Comparison of ENCODE assay signal across 24 cellular contexts in the genomic region with DNA sequence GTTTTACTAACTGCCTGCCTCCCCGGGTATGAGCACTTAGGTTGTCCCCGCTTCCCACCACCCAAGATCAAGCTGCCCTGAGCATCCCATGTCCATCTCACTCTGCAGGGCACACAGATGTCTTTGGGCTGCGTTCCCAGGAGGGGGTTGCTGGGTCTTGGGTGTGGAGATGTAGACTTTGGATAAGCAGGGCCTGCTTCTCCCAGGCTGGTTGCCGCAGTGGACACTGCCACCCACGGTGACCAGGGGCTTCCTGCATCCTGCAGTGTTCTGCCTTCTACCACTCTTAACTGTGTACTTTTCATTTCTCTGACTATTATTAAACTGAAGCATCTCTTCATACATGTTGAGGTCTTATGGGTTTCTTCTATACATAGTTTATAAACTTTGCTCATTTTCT.
"Had no signal": no experiment of that assay in that cellular context is flagged by ENCODE, and none has a peak within 500 bp of the region (broad histone marks: within the 10 kb centered on the region; RNA-seq: fewer than 3 reads in every experiment).

No MANE protein-coding gene starts in this region.

- H3K9me3 Mint-ChIP-seq: memory B cell; natural killer cell treated with Interleukin-12 subunit alpha and Interleukin-12 subunit beta and Interleukin-15 and Interleukin-18, amount 100 ng/mL, for 72 hours; stimulated activated effector memory CD8-positive, alpha-beta T cell treated with anti-CD3 and anti-CD28 coated beads, Interleukin-12 subunit alpha, Interleukin-12 subunit beta, amount 100 ng/mL, for 72 hours had no signal

- H2AFZ ChIP-seq: hepatocyte, parathyroid adenoma had no signal

- H3K27me3 Mint-ChIP-seq: memory B cell had no signal

- H3K27me3 ChIP-seq: colonic mucosa, esophagus squamous epithelium, gastroesophageal sphincter, hepatocyte, right lobe of liver, testis, tibial nerve had no signal

- H3K4me3 Mint-ChIP-seq: memory B cell; natural killer cell treated with Interleukin-12 subunit alpha and Interleukin-12 subunit beta and Interleukin-15 and Interleukin-18, amount 100 ng/mL, for 72 hours; stimulated activated effector memory CD8-positive, alpha-beta T cell treated with anti-CD3 and anti-CD28 coated beads, Interleukin-12 subunit alpha, Interleukin-12 subunit beta, amount 100 ng/mL, for 72 hours had no signal

- H3K27ac Mint-ChIP-seq: memory B cell; natural killer cell treated with Interleukin-12 subunit alpha and Interleukin-12 subunit beta and Interleukin-15 and Interleukin-18, amount 100 ng/mL, for 72 hours; stimulated activated effector memory CD8-positive, alpha-beta T cell treated with anti-CD3 and anti-CD28 coated beads, Interleukin-12 subunit alpha, Interleukin-12 subunit beta, amount 100 ng/mL, for 72 hours had no signal

- H3K79me2 ChIP-seq: parathyroid adenoma had no signal

- H3K27ac ChIP-seq: colonic mucosa, epithelial cell of prostate, esophagus squamous epithelium, gastroesophageal sphincter, hepatocyte, left ventricle myocardium inferior, lower lobe of right lung, parathyroid adenoma, psoas muscle, right lobe of liver, testis, tibial nerve had no signal

- DNase-seq: cerebellar nuclear complex; colonic mucosa; effector CD8-positive, alpha-beta T cell; esophagus squamous epithelium; foreskin fibroblast; kidney; left cardiac atrium; left ventricle myocardium inferior; lower lobe of right lung; psoas muscle; retina; right lobe of liver; stimulated activated CD4-positive, alpha-beta T cell treated with anti-CD3 and anti-CD28 coated beads, Interleukin-4, amount 100 ng/mL, for 1 hour; stimulated activated CD8-positive, alpha-beta memory T cell treated with anti-CD3 and anti-CD28 coated beads, Interleukin-4, amount 100 ng/mL, for 48 hours; stimulated activated naive CD8-positive, alpha-beta T cell treated with anti-CD3 and anti-CD28 coated beads, Interleukin-15, Interleukin-2, amounts not matched to agents 100 U/mL and 50 U/mL, for 24 hours; testis had no signal

- H3K9ac ChIP-seq: parathyroid adenoma had no signal

- H3K4me3 ChIP-seq: colonic mucosa, esophagus squamous epithelium, gastroesophageal sphincter, hepatocyte, left ventricle myocardium inferior, lower lobe of right lung, psoas muscle, right lobe of liver, testis, tibial nerve had no signal

- H3K36me3 Mint-ChIP-seq: memory B cell; natural killer cell treated with Interleukin-12 subunit alpha and Interleukin-12 subunit beta and Interleukin-15 and Interleukin-18, amount 100 ng/mL, for 72 hours; stimulated activated effector memory CD8-positive, alpha-beta T cell treated with anti-CD3 and anti-CD28 coated beads, Interleukin-12 subunit alpha, Interleukin-12 subunit beta, amount 100 ng/mL, for 72 hours had no signal

- H3K4me1 Mint-ChIP-seq: memory B cell; stimulated activated effector memory CD8-positive, alpha-beta T cell treated with anti-CD3 and anti-CD28 coated beads, Interleukin-12 subunit alpha, Interleukin-12 subunit beta, amount 100 ng/mL, for 72 hours had no signal

- H3K9me3 ChIP-seq: colonic mucosa, esophagus squamous epithelium, gastroesophageal sphincter, left ventricle myocardium inferior, lower lobe of right lung, psoas muscle, right lobe of liver, testis, tibial nerve had no signal

- H3K4me1 ChIP-seq: colonic mucosa, parathyroid adenoma, psoas muscle, testis had no signal

- H3K4me2 ChIP-seq: hepatocyte had no signal
